8 cellular contexts compared by ENCODE assay signal in genomic region chr16:21501223-21501868, GRCh38.
DNase-seq lines count a peak whose midpoint lies in the region; ATAC-seq and TF ChIP-seq lines count a peak whose summit lies in the region.
"Not testable (repeated sequence)": the region's sequence is repeated elsewhere in the genome, so short reads cannot be mapped to it uniquely, and the experiment has no call there.

No MANE protein-coding gene starts in this region.

- H2AFZ ChIP-seq in KMS-11 (ENCODE audit: low read depth): peak overlapping the region; percentile 22; the same call in 1 of the 2 replicates
- peak overlapping the region; percentile 77 for H2AFZ ChIP-seq in neuron (ENCODE audit: low read depth, low read length)

- H3K79me2 ChIP-seq in KMS-11 (ENCODE audit: insufficient read depth, low read depth): peaks cover 35% of the 10 kb centered on the region

- H3K9ac ChIP-seq in ES-I3 (ENCODE audit: low read depth, low read length) (peak overlapping the region; percentile 85; the same call in 1 of the 2 replicates), KMS-11 (peak overlapping the region; percentile 79)

- peak overlapping the region; percentile 91 for H3K27ac ChIP-seq in KMS-11

- H3K36me3 ChIP-seq in ES-I3 (ENCODE audit: insufficient read depth, low read length); KMS-11 (ENCODE audit: insufficient read depth); neuron (ENCODE audit: insufficient read depth, low read length): not testable (repeated sequence)

- H3K4me2 ChIP-seq in KMS-11: peak overlapping the region; percentile 33; the same call in 1 of the 2 replicates

- H3K27me3 Mint-ChIP-seq in activated naive CD8-positive, alpha-beta T cell treated with anti-CD3 and anti-CD28 coated beads, Interleukin-2, amount 50 U/mL, for 24 hours: not testable (repeated sequence)

- DNase-seq in HFF-Myc (ENCODE audit: extremely low read depth, low read depth): not testable (repeated sequence)
- DNase-seq in T-helper 22 cell (ENCODE audit: low read depth): peak; percentile 68
- peak; percentile 58 for DNase-seq in activated naive CD8-positive, alpha-beta T cell treated with anti-CD3 and anti-CD28 coated beads, Interleukin-2, amount 50 U/mL, for 24 hours
- DNase-seq in head of caudate nucleus: peak in 24 of 42 donors; percentile 3 to 55 (median 18)
- DNase-seq in stimulated activated naive CD8-positive, alpha-beta T cell treated with anti-CD3 and anti-CD28 coated beads, Interleukin-15, Interleukin-2, amounts not matched to agents 100 U/mL and 50 U/mL, for 24 hours: peak; percentile 71

- not testable (repeated sequence) for H4K20me1 ChIP-seq in KMS-11 (ENCODE audit: insufficient read depth)

- H3K36me3 Mint-ChIP-seq in activated naive CD8-positive, alpha-beta T cell treated with anti-CD3 and anti-CD28 coated beads, Interleukin-2, amount 50 U/mL, for 24 hours (ENCODE audit: low read depth): not testable (repeated sequence)

- peak overlapping the region; percentile 67 for H3K4me3 ChIP-seq in HFF-Myc (replicated peaks; ENCODE audit: low read depth, low read length)
- H3K4me3 ChIP-seq in KMS-11 (IDR thresholded peaks at IDR 0.05; ENCODE audit: insufficient read depth, low read depth, low read length): not testable (repeated sequence)
- peak overlapping the region; percentile 62 for H3K4me3 ChIP-seq in neuron (ENCODE audit: low read length)

- not testable (repeated sequence) for H3K27me3 ChIP-seq in KMS-11 (ENCODE audit: insufficient read depth, low read depth); neuron (ENCODE audit: insufficient read depth, low read length)

- H3K27ac Mint-ChIP-seq in activated naive CD8-positive, alpha-beta T cell treated with anti-CD3 and anti-CD28 coated beads, Interleukin-2, amount 50 U/mL, for 24 hours: peak overlapping the region; percentile 87

- H3K4me3 Mint-ChIP-seq in activated naive CD8-positive, alpha-beta T cell treated with anti-CD3 and anti-CD28 coated beads, Interleukin-2, amount 50 U/mL, for 24 hours: peak overlapping the region; percentile 81

- H3K9me3 Mint-ChIP-seq in activated naive CD8-positive, alpha-beta T cell treated with anti-CD3 and anti-CD28 coated beads, Interleukin-2, amount 50 U/mL, for 24 hours: not testable (repeated sequence)

- intact Hi-C loops in head of caudate nucleus (cut with DNase I): not testable (repeated sequence)

- peak; percentile 73 for ATAC-seq in activated naive CD8-positive, alpha-beta T cell treated with anti-CD3 and anti-CD28 coated beads, Interleukin-2, amount 50 U/mL, for 24 hours
- peak; percentile 69 for ATAC-seq in stimulated activated naive CD8-positive, alpha-beta T cell treated with anti-CD3 and anti-CD28 coated beads, Interleukin-15, Interleukin-2, amounts not matched to agents 100 U/mL and 50 U/mL, for 24 hours

- H3K9me3 ChIP-seq in ES-I3 (ENCODE audit: control insufficient read depth, insufficient read depth, low read length); neuron (ENCODE audit: low read length): not testable (repeated sequence)

- not testable (repeated sequence) for H3K4me1 ChIP-seq in ES-I3 (ENCODE audit: insufficient read depth, low read length); neuron (ENCODE audit: insufficient read depth, low read length)
- peaks cover 11% of the 10 kb centered on the region for H3K4me1 ChIP-seq in KMS-11 (ENCODE audit: low read depth, poor library complexity, severe bottlenecking)

- TF ChIP-seq CTCF in HFF-Myc (IDR thresholded peaks at IDR 0.05; ENCODE audit: low read depth, low read length, missing control alignments); KMS-11 (conservative IDR thresholded peaks at IDR 0.05; ENCODE audit: low read depth, low read length): not testable (repeated sequence)

- peaks cover 23% of the 10 kb centered on the region for H3K4me1 Mint-ChIP-seq in activated naive CD8-positive, alpha-beta T cell treated with anti-CD3 and anti-CD28 coated beads, Interleukin-2, amount 50 U/mL, for 24 hours
